Comparison of ENCODE assay signal across 11 cellular contexts in genomic region chr14:22188346-22188745, GRCh38.
"Had no signal": no experiment of that assay in that cellular context is flagged by ENCODE, and none has a peak within 500 bp of the region (broad histone marks: within the 10 kb centered on the region; RNA-seq: fewer than 3 reads in every experiment).

No MANE protein-coding gene starts in this region.

- H3K36me3 ChIP-seq: HAP-1 had no signal

- H3K27ac Mint-ChIP-seq: HFFc6, IgD-negative memory B cell had no signal

- H3K9me3 ChIP-seq: HAP-1 had no signal

- H3K9ac ChIP-seq: GM23248, KMS-11 had no signal

- H3K9me3 Mint-ChIP-seq: HFFc6, IgD-negative memory B cell had no signal

- H3K4me2 ChIP-seq: KMS-11 had no signal

- H3K27ac ChIP-seq: GM23248, HL-60, KMS-11 had no signal

- H3K4me3 Mint-ChIP-seq: HFFc6, IgD-negative memory B cell had no signal

- H3K4me3 ChIP-seq: GM23248, HAP-1 had no signal

- H3K4me1 Mint-ChIP-seq: IgD-negative memory B cell had no signal

- DNase-seq: GM23248, GOT3, H7, HFFc6, Karpas-422, KBM-7 had no signal

- H3K4me1 ChIP-seq: HAP-1 had no signal

- H3K36me3 Mint-ChIP-seq: IgD-negative memory B cell had no signal

- ATAC-seq: HCT116 had no signal

- H2AFZ ChIP-seq: GM23248 had no signal
